Comparison of ENCODE assay signal across 8 cellular contexts in genomic region chr11:46346886-46347636, GRCh38. TPM values are rescaled to one million over a fixed set of nuclear protein-coding genes. Genes with fewer than 3 reads are reported as not detected.
DNase-seq lines count a peak whose midpoint lies in the region; ATAC-seq and TF ChIP-seq lines count a peak whose summit lies in the region.

Gene DGKZ, plus strand, starts transcription at chr11:46347463. Its CDS starts 197 bp downstream, at chr11:46347660.

- peak; percentile 50 for ATAC-seq in HG03064 (IDR thresholded peaks at IDR 0.05; ENCODE audit: low read depth, unreplicated experiment)
- ATAC-seq in left colon, result peak; percentile 81

- TF ChIP-seq CTCF in AG04449 (IDR thresholded peaks at IDR 0.05; ENCODE audit: insufficient read depth, low read length, missing control alignments), result peak; percentile 62

- H3K27ac ChIP-seq in cingulate gyrus (ENCODE audit: low read depth, low read length), result peak within 1 kb of the TSS; percentile 79

- H3K4me3 ChIP-seq in AG04449 (ENCODE audit: low read depth, low read length), result peak within 1 kb of the TSS; percentile 90

- CTCF ChIA-PET in AG04449 (lab: Yijun Ruan, JAX), result interaction anchor here (0.6 to 24.6 kb wide), 16 partner anchors 8 to 109 kb away, joined by 3 to 498 read pairs (median 4); no protein-coding TSS in a partner anchor

- DNase-seq in AG04449 (ENCODE audit: low read depth, low spot score) (no peak), NCI-H345 treated with DMSO at 0.1 percent for 48 hours (lab: John Stamatoyannopoulos, UW; ENCODE audit: unreplicated experiment) (peak; percentile 90), left colon (peak; percentile 82 to 89)
- peak; percentile 90 for DNase-seq in activated CD4-positive, alpha-beta T cell treated with anti-CD3 and anti-CD28 coated beads for 48 hours
- DNase-seq in stimulated activated CD4-positive, alpha-beta T cell treated with anti-CD3 and anti-CD28 coated beads, Interleukin-1b, Interleukin-23, amount 100 ng/mL, for 48 hours, result peak; percentile 89

- POLR2A ChIA-PET in AG04449 (lab: Yijun Ruan, JAX), result no interaction called here

- TF ChIP-seq POLR2A in GM18526 (IDR thresholded peaks at IDR 0.05; ENCODE audit: extremely low read depth, insufficient read length), result peak; percentile 33

- intact Hi-C loops in left colon (cut with DNase I, micrococcal nuclease), result no loop called here

RNA-seq across cellular contexts. Expression of gene DGKZ, which starts in this region (rescaled TPM):
- 10 to 100 TPM; 44.9 to 47.9 TPM for total RNA-seq in left colon
